In genomic region chr1:61320575-61320974, GRCh38 we compare ENCODE assay signal across 21 cellular contexts.
A peak's percentile ranks its signal among the peaks of the same experiment; 100 is the strongest.
DNase-seq lines count a peak whose midpoint lies in the region; ATAC-seq, FAIRE-seq and TF ChIP-seq lines count a peak whose summit lies in the region.
"Had no signal": no experiment of that assay in that cellular context is flagged by ENCODE, and none has a peak within 500 bp of the region (broad histone marks: within the 10 kb centered on the region; RNA-seq: fewer than 3 reads in every experiment).

No MANE protein-coding gene starts in this region.

- TF ChIP-seq CTCF in BE2C (IDR thresholded peaks at IDR 0.05; ENCODE audit: low read depth, low read length) (no peak), GM23338 (conservative IDR thresholded peaks at IDR 0.05; ENCODE audit: low read depth in 2 of 2) (no peak), keratinocyte (optimal IDR thresholded peaks at IDR 0.05 in 1 of 3, IDR thresholded peaks at IDR 0.05 in 1 of 3, conservative IDR thresholded peaks at IDR 0.05 in 1 of 3; ENCODE audit: extremely low read depth in 1 of 3, insufficient read depth in 2 of 3, low read length in 3 of 3) (no peak)

- ATAC-seq in GM23338 (no peak), HG02571 (IDR thresholded peaks at IDR 0.05; ENCODE audit: unreplicated experiment) (no peak), HG03460 (IDR thresholded peaks at IDR 0.05; ENCODE audit: unreplicated experiment) (no peak)
- ATAC-seq: GM12878, HCT116, K562 had no signal

- no peaks in the 10 kb centered on the region for H4K20me1 ChIP-seq in GM23338 (replicated peaks; ENCODE audit: insufficient read depth)
- H4K20me1 ChIP-seq in keratinocyte (ENCODE audit: control insufficient read depth, extremely low read depth, insufficient read depth, low read length): no peaks in the 10 kb centered on the region

- H3K27me3 Mint-ChIP-seq in GM23338 (ENCODE audit: insufficient read depth, low read depth, poor library complexity): peaks cover 4% of the 10 kb centered on the region

- no peaks in the 10 kb centered on the region for H3K9me3 ChIP-seq in BE2C
- no peaks in the 10 kb centered on the region; the same call in 1 of the 2 replicates for H3K9me3 ChIP-seq in SK-N-MC (ENCODE audit: low read depth, low read length)
- no peaks in the 10 kb centered on the region for H3K9me3 ChIP-seq in keratinocyte (ENCODE audit: control insufficient read depth, low read depth, low read length)

- H3K4me1 Mint-ChIP-seq in GM23338: peaks cover 18% of the 10 kb centered on the region; the same call in 2 of the 3 replicates

- H3K4me1 ChIP-seq in BE2C: peaks cover 13% of the 10 kb centered on the region
- peaks cover 23% of the 10 kb centered on the region; the same call in 1 of the 2 replicates for H3K4me1 ChIP-seq in GM23338 (ENCODE audit: insufficient read depth)
- H3K4me1 ChIP-seq in keratinocyte (ENCODE audit: control insufficient read depth, extremely low read depth, insufficient read depth, low read length): peaks cover 64% of the 10 kb centered on the region

- no peaks in the 10 kb centered on the region for H3F3A ChIP-seq in GM23338 (replicated peaks; ENCODE audit: low read depth)

- no peaks in the 10 kb centered on the region for H3K9me2 ChIP-seq in GM23338 (ENCODE audit: insufficient read depth)

- no peak overlapping the region for H3K4me2 ChIP-seq in GM23338
- no peak overlapping the region for H3K4me2 ChIP-seq in keratinocyte (ENCODE audit: control insufficient read depth, extremely low read depth, insufficient read depth, low read depth, low read length)

- no peaks in the 10 kb centered on the region for H3K36me3 Mint-ChIP-seq in GM23338 (ENCODE audit: low read depth)

- no peaks in the 10 kb centered on the region for H3K9me1 ChIP-seq in keratinocyte (ENCODE audit: control insufficient read depth, extremely low read depth, insufficient read depth, low read length)

- H3K36me3 ChIP-seq in BE2C: no peaks in the 10 kb centered on the region
- no peaks in the 10 kb centered on the region for H3K36me3 ChIP-seq in GM23338 (ENCODE audit: insufficient read depth)
- no peaks in the 10 kb centered on the region for H3K36me3 ChIP-seq in SK-N-MC (ENCODE audit: insufficient read depth, low read length)
- no peaks in the 10 kb centered on the region for H3K36me3 ChIP-seq in keratinocyte (ENCODE audit: control insufficient read depth in 2 of 2, extremely low read depth in 1 of 2, insufficient read depth in 2 of 2, low read length in 2 of 2)

- no peak overlapping the region for H3K4me3 Mint-ChIP-seq in GM23338

- H3K27ac Mint-ChIP-seq in GM23338: peak overlapping the region; percentile 81; the same call in 1 of the 2 replicates

- H3K27me3 ChIP-seq in BE2C: no peaks in the 10 kb centered on the region
- no peaks in the 10 kb centered on the region for H3K27me3 ChIP-seq in GM23338 (ENCODE audit: insufficient read depth)
- H3K27me3 ChIP-seq in keratinocyte (ENCODE audit: control insufficient read depth, extremely low read depth, insufficient read depth, low read length): no peaks in the 10 kb centered on the region

- H2AFZ ChIP-seq in GM23338 (no peak overlapping the region), keratinocyte (ENCODE audit: control insufficient read depth, low read length) (no peak overlapping the region)

- peak; percentile 25 for DNase-seq in BE2C
- no peak for DNase-seq in GM23338 (ENCODE audit: low spot score)
- no peak for DNase-seq in SK-N-MC (ENCODE audit: low read depth, low spot score)
- no peak for DNase-seq in keratinocyte (ENCODE audit: low read depth, low spot score)
- DNase-seq in D341Med (ENCODE audit: low spot score): no peak
- DNase-seq: ACHN, DMS 273 treated with DMSO at 0.1 percent for 48 hours, GDM1, GOT3, NCI-H1694 treated with DMSO at 0.1 percent for 48 hours, NCI-H2107, NCI-H526, Right ventricle myocardium superior, T-helper 1 cell had no signal

- dilution Hi-C loops in keratinocyte (cut with MboI; ENCODE audit: extremely low pct_ligation_motif_present, low sequenced_read_pairs): no loop called here

- no peaks in the 10 kb centered on the region for H3K9me3 Mint-ChIP-seq in GM23338

- H3K79me2 ChIP-seq in GM23338 (replicated peaks; ENCODE audit: insufficient read depth) (no peaks in the 10 kb centered on the region), keratinocyte (ENCODE audit: control insufficient read depth, insufficient read depth, low read length) (no peaks in the 10 kb centered on the region)

- no peak overlapping the region for H3K27ac ChIP-seq in GM23338 (ENCODE audit: low read depth)
- peak overlapping the region; percentile 1; the same call in 1 of the 2 replicates for H3K27ac ChIP-seq in SK-N-MC
- peak overlapping the region; percentile 53 for H3K27ac ChIP-seq in keratinocyte (ENCODE audit: control insufficient read depth, insufficient read depth, low read length)
- H3K27ac ChIP-seq: C4-2B had no signal

- no peak for FAIRE-seq in keratinocyte (lab: Jason Lieb, UNC)
- FAIRE-seq: GM12878, K562, RCC 7860 had no signal

- H3K4me3 ChIP-seq in BE2C (ENCODE audit: low read depth, low read length) (no peak overlapping the region), GM23338 (no peak overlapping the region), SK-N-MC (no peak overlapping the region), keratinocyte (ENCODE audit: control insufficient read depth in 2 of 3, extremely low read depth in 1 of 3, insufficient read depth in 2 of 3, low read depth in 1 of 3, low read length in 3 of 3) (no peak overlapping the region)
- H3K4me3 ChIP-seq: GM12878, K562 had no signal

- H3K9ac ChIP-seq in SK-N-MC (ENCODE audit: insufficient read length): no peak overlapping the region
- H3K9ac ChIP-seq in keratinocyte (ENCODE audit: control insufficient read depth, extremely low read depth, insufficient read depth, low read length): no peak overlapping the region

TF ChIP-seq in GM23338, 12 proteins besides CTCF, POLR2A, EP300 and RAD21 (continues in another document):
- no peak for TF ChIP-seq NANOG (IDR thresholded peaks at IDR 0.05; ENCODE audit: borderline replicate concordance)
- TF ChIP-seq JUNB (IDR thresholded peaks at IDR 0.05; ENCODE audit: unreplicated experiment): no peak
- no peak for TF ChIP-seq CREB1 (CRISPR knock-in tag; IDR thresholded peaks at IDR 0.05; ENCODE audit: low read depth)
- no peak for TF ChIP-seq STAT1 (IDR thresholded peaks at IDR 0.05; ENCODE audit: unreplicated experiment)
- no peak for TF ChIP-seq EZH2phosphoT487 (IDR thresholded peaks at IDR 0.05; ENCODE audit: unreplicated experiment)
- no peak for TF ChIP-seq ETS1 (IDR thresholded peaks at IDR 0.05)
- TF ChIP-seq REST (IDR thresholded peaks at IDR 0.05; ENCODE audit: unreplicated experiment): no peak
- TF ChIP-seq ZNF331 (CRISPR knock-in tag; IDR thresholded peaks at IDR 0.05; ENCODE audit: low read depth): no peak
- TF ChIP-seq POLR2AphosphoS5 (IDR thresholded peaks at IDR 0.05; ENCODE audit: low read depth): no peak
- no peak for TF ChIP-seq EZH2 (IDR thresholded peaks at IDR 0.05; ENCODE audit: low read depth, unreplicated experiment)
- no peak for TF ChIP-seq ZNF114 (CRISPR knock-in tag; IDR thresholded peaks at IDR 0.05)
